Comparison of ENCODE assay signal across 17 cellular contexts in genomic region chr10:52258791-52259427, GRCh38. TPM values are rescaled to one million over a fixed set of nuclear protein-coding genes. Genes with fewer than 3 reads are reported as not detected.
"Had no signal": no experiment of that assay in that cellular context is flagged by ENCODE, and none has a peak within 500 bp of the region (broad histone marks: within the 10 kb centered on the region; RNA-seq: fewer than 3 reads in every experiment).

No MANE protein-coding gene starts in this region.

- H3K27ac ChIP-seq: esophagus squamous epithelium, foreskin keratinocyte, lower lobe of right lung had no signal

- DNase-seq: activated CD4-positive, alpha-beta T cell treated with anti-CD3 and anti-CD28 coated beads for 1 hour; activated CD4-positive, alpha-beta T cell treated with anti-CD3 and anti-CD28 coated beads, Interleukin-2, amount 50 U/mL, for 48 hours; activated gamma-delta T cell; activated T-cell treated with anti-CD3 and anti-CD28 coated beads, Interleukin-2, amount 50 U/mL, for 4 hours; anterior cingulate cortex; esophagus squamous epithelium; foreskin keratinocyte; lower lobe of right lung; midbrain; naive thymus-derived CD4-positive, alpha-beta T cell; stimulated activated CD4-positive, alpha-beta T cell treated with anti-CD3 and anti-CD28 coated beads, Interleukin-12 subunit alpha, Interleukin-12 subunit beta, amount 100 ng/mL, for 4 hours; stimulated activated naive CD4-positive, alpha-beta T cell; substantia nigra; T-helper 9 cell had no signal

- H3K4me1 ChIP-seq: lower lobe of right lung had no signal

- ATAC-seq: activated T-cell treated with anti-CD3 and anti-CD28 coated beads, Interleukin-2, amount 50 U/mL, for 4 hours; foreskin keratinocyte; lower lobe of right lung; naive thymus-derived CD4-positive, alpha-beta T cell; sciatic nerve had no signal

- H3K9me3 ChIP-seq: esophagus squamous epithelium, lower lobe of right lung had no signal

- H3K4me1 Mint-ChIP-seq: naive thymus-derived CD4-positive, alpha-beta T cell had no signal

- H3K36me3 ChIP-seq: esophagus squamous epithelium, lower lobe of right lung had no signal

- H3K36me3 Mint-ChIP-seq: activated naive CD8-positive, alpha-beta T cell; naive thymus-derived CD4-positive, alpha-beta T cell; type B pancreatic cell had no signal

- H3K27me3 ChIP-seq: esophagus squamous epithelium, foreskin keratinocyte had no signal

- H3K4me3 ChIP-seq: esophagus squamous epithelium, lower lobe of right lung had no signal

- H3K9me3 Mint-ChIP-seq: activated T-cell treated with anti-CD3 and anti-CD28 coated beads, Interleukin-2, amount 50 U/mL, for 4 hours; naive thymus-derived CD4-positive, alpha-beta T cell; type B pancreatic cell had no signal

- H3K27ac Mint-ChIP-seq: activated naive CD8-positive, alpha-beta T cell; naive thymus-derived CD4-positive, alpha-beta T cell; type B pancreatic cell had no signal

- H3K4me3 Mint-ChIP-seq: activated naive CD8-positive, alpha-beta T cell; activated T-cell treated with anti-CD3 and anti-CD28 coated beads, Interleukin-2, amount 50 U/mL, for 4 hours; naive thymus-derived CD4-positive, alpha-beta T cell; type B pancreatic cell had no signal

- H3K27me3 Mint-ChIP-seq: activated naive CD8-positive, alpha-beta T cell; naive thymus-derived CD4-positive, alpha-beta T cell; type B pancreatic cell had no signal

RNA-seq across cellular contexts. Expression of gene DKK1, which starts 55.2 kb away (rescaled TPM):
- total RNA-seq: naive thymus-derived CD4-positive, alpha-beta T cell had no signal
- polyA plus RNA-seq: naive thymus-derived CD4-positive, alpha-beta T cell had no signal
